1 cellular context compared by ENCODE assay signal in the genomic region with DNA sequence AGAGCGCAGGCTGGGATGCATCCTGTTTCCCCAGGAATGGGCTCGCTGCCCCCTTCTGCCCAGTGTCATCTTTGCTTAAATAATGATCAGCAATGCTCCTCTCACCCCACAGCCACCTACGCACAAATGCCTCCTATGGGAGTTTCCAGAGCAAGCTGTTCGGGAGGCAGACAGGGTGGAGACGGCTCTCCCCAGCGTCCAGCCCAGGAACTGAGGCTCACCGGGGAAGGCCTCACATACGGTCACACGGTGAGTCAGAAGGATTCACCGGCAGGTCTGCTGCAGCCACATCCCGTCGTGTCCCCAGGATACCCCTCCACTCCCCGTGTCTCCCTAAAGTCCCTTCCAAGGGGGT.
TF ChIP-seq lines count a peak whose summit lies in the region.

No MANE protein-coding gene starts in this region.

TF ChIP-seq in H1, 55 proteins besides CTCF, POLR2A, EP300 and RAD21 (continued from another document):
- TF ChIP-seq, protein P1, sequence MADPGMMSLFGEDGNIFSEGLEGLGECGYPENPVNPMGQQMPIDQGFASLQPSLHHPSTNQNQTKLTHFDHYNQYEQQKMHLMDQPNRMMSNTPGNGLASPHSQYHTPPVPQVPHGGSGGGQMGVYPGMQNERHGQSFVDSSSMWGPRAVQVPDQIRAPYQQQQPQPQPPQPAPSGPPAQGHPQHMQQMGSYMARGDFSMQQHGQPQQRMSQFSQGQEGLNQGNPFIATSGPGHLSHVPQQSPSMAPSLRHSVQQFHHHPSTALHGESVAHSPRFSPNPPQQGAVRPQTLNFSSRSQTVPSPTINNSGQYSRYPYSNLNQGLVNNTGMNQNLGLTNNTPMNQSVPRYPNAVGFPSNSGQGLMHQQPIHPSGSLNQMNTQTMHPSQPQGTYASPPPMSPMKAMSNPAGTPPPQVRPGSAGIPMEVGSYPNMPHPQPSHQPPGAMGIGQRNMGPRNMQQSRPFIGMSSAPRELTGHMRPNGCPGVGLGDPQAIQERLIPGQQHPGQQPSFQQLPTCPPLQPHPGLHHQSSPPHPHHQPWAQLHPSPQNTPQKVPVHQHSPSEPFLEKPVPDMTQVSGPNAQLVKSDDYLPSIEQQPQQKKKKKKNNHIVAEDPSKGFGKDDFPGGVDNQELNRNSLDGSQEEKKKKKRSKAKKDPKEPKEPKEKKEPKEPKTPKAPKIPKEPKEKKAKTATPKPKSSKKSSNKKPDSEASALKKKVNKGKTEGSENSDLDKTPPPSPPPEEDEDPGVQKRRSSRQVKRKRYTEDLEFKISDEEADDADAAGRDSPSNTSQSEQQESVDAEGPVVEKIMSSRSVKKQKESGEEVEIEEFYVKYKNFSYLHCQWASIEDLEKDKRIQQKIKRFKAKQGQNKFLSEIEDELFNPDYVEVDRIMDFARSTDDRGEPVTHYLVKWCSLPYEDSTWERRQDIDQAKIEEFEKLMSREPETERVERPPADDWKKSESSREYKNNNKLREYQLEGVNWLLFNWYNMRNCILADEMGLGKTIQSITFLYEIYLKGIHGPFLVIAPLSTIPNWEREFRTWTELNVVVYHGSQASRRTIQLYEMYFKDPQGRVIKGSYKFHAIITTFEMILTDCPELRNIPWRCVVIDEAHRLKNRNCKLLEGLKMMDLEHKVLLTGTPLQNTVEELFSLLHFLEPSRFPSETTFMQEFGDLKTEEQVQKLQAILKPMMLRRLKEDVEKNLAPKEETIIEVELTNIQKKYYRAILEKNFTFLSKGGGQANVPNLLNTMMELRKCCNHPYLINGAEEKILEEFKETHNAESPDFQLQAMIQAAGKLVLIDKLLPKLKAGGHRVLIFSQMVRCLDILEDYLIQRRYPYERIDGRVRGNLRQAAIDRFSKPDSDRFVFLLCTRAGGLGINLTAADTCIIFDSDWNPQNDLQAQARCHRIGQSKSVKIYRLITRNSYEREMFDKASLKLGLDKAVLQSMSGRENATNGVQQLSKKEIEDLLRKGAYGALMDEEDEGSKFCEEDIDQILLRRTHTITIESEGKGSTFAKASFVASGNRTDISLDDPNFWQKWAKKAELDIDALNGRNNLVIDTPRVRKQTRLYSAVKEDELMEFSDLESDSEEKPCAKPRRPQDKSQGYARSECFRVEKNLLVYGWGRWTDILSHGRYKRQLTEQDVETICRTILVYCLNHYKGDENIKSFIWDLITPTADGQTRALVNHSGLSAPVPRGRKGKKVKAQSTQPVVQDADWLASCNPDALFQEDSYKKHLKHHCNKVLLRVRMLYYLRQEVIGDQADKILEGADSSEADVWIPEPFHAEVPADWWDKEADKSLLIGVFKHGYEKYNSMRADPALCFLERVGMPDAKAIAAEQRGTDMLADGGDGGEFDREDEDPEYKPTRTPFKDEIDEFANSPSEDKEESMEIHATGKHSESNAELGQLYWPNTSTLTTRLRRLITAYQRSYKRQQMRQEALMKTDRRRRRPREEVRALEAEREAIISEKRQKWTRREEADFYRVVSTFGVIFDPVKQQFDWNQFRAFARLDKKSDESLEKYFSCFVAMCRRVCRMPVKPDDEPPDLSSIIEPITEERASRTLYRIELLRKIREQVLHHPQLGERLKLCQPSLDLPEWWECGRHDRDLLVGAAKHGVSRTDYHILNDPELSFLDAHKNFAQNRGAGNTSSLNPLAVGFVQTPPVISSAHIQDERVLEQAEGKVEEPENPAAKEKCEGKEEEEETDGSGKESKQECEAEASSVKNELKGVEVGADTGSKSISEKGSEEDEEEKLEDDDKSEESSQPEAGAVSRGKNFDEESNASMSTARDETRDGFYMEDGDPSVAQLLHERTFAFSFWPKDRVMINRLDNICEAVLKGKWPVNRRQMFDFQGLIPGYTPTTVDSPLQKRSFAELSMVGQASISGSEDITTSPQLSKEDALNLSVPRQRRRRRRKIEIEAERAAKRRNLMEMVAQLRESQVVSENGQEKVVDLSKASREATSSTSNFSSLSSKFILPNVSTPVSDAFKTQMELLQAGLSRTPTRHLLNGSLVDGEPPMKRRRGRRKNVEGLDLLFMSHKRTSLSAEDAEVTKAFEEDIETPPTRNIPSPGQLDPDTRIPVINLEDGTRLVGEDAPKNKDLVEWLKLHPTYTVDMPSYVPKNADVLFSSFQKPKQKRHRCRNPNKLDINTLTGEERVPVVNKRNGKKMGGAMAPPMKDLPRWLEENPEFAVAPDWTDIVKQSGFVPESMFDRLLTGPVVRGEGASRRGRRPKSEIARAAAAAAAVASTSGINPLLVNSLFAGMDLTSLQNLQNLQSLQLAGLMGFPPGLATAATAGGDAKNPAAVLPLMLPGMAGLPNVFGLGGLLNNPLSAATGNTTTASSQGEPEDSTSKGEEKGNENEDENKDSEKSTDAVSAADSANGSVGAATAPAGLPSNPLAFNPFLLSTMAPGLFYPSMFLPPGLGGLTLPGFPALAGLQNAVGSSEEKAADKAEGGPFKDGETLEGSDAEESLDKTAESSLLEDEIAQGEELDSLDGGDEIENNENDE (IDR thresholded peaks at IDR 0.05; ENCODE audit: insufficient replicate concordance, low read length), result no peak
- TF ChIP-seq BRCA1 (IDR thresholded peaks at IDR 0.05; ENCODE audit: low read depth, low read length), result no peak
- TF ChIP-seq CREB1 (IDR thresholded peaks at IDR 0.05), result peak; percentile 19; the same call in 1 of the 2 replicates
- no peak for TF ChIP-seq EGR1 (IDR thresholded peaks at IDR 0.05; ENCODE audit: borderline replicate concordance, low read depth, low read length)
